Comparison of ENCODE assay signal across 1 cellular context in genomic region chr13:59873309-59873708, GRCh38.
TF ChIP-seq lines count a peak whose summit lies in the region.

No MANE protein-coding gene starts in this region.

TF ChIP-seq in WTC11, 78 proteins besides CTCF, POLR2A, EP300 and RAD21 (continued from another document):
- TF ChIP-seq E2F4 (CRISPR knock-in tag; IDR thresholded peaks at IDR 0.05; ENCODE audit: borderline replicate concordance, low read depth) (no peak), ZNF317 (CRISPR knock-in tag; IDR thresholded peaks at IDR 0.05; ENCODE audit: borderline replicate concordance, low read depth) (no peak), CREM (CRISPR knock-in tag; IDR thresholded peaks at IDR 0.05) (no peak), ZNF121 (CRISPR knock-in tag; IDR thresholded peaks at IDR 0.05) (no peak), E2F1 (CRISPR knock-in tag; IDR thresholded peaks at IDR 0.05) (no peak), ZNF263 (CRISPR knock-in tag; IDR thresholded peaks at IDR 0.05; ENCODE audit: low read depth) (no peak), GTF2I (CRISPR knock-in tag; conservative IDR thresholded peaks at IDR 0.05) (no peak), MLX (CRISPR knock-in tag; IDR thresholded peaks at IDR 0.05) (no peak), NR3C1 (CRISPR knock-in tag; conservative IDR thresholded peaks at IDR 0.05; ENCODE audit: low read depth) (no peak), MYBL2 (CRISPR knock-in tag; IDR thresholded peaks at IDR 0.05) (no peak)
